18 cellular contexts compared by ENCODE assay signal in the genomic region with DNA sequence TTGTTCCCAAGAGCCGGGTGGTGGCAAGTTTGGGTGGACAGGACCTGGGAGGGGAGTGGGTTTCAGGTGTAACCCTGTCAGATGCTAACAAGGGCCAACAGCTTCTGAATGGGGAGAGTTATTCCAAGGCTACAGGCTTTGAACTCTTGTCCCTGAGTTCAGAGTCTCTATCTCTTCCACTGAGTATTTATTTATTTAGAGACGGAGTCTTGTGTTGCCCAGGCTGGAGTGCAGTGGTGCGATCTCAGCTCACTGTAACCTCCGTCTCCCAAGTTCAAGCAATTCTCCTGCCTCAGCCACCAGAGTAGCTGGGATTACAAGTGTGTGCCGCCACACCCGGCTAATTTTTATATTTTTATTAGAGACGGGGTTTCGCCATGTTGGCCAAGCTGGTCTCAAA. TPM values are rescaled to one million over a fixed set of nuclear protein-coding genes. Genes with fewer than 3 reads are reported as not detected.
A peak's percentile ranks its signal among the peaks of the same experiment; 100 is the strongest.
DNase-seq lines count a peak whose midpoint lies in the region; ATAC-seq and TF ChIP-seq lines count a peak whose summit lies in the region.
"Had no signal": no experiment of that assay in that cellular context is flagged by ENCODE, and none has a peak within 500 bp of the region (broad histone marks: within the 10 kb centered on the region; RNA-seq: fewer than 3 reads in every experiment).

No MANE protein-coding gene starts in this region.

- intact Hi-C loops in right lobe of liver (cut with DNase I), result no loop called here

- H3K4me3 Mint-ChIP-seq in activated naive CD4-positive, alpha-beta T cell treated with anti-CD3 and anti-CD28 coated beads, Interleukin-2, amount 50 U/mL, for 24 hours, result no peak overlapping the region
- H3K4me3 Mint-ChIP-seq in activated naive CD4-positive, alpha-beta T cell treated with anti-CD3 and anti-CD28 coated beads, Interleukin-2, amount 10 ng/mL, durations not matched to agents 7 days and 5 days, result no peak overlapping the region
- peak overlapping the region in 4 of 5 experiments; percentile 5 to 49 (median 20) for H3K4me3 Mint-ChIP-seq in brain
- H3K4me3 Mint-ChIP-seq in stimulated activated effector memory CD8-positive, alpha-beta T cell treated with anti-CD3 and anti-CD28 coated beads, Interleukin-12 subunit alpha, Interleukin-12 subunit beta, amount 100 ng/mL, for 72 hours, result no peak overlapping the region
- H3K4me3 Mint-ChIP-seq: CD14-positive monocyte, H9 had no signal

- H3K36me3 ChIP-seq in right lobe of liver, result peaks cover 0 to 9% (median under 1%) of the 10 kb centered on the region in 4 donors

- no peaks in the 10 kb centered on the region for H3K27me3 ChIP-seq in right lobe of liver
- H3K27me3 ChIP-seq: Peyer's patch had no signal

- peak overlapping the region; percentile 55 for H3K27ac Mint-ChIP-seq in activated naive CD4-positive, alpha-beta T cell treated with anti-CD3 and anti-CD28 coated beads, Interleukin-2, amount 50 U/mL, for 24 hours
- no peak overlapping the region for H3K27ac Mint-ChIP-seq in activated naive CD4-positive, alpha-beta T cell treated with anti-CD3 and anti-CD28 coated beads, Interleukin-2, amount 10 ng/mL, durations not matched to agents 7 days and 5 days
- peak overlapping the region in 3 of 5 experiments; percentile 51 to 86 (median 69) for H3K27ac Mint-ChIP-seq in brain
- H3K27ac Mint-ChIP-seq in stimulated activated effector memory CD8-positive, alpha-beta T cell treated with anti-CD3 and anti-CD28 coated beads, Interleukin-12 subunit alpha, Interleukin-12 subunit beta, amount 100 ng/mL, for 72 hours, result peak overlapping the region; percentile 56
- H3K27ac Mint-ChIP-seq: H9 had no signal

- CTCF ChIA-PET in activated naive CD4-positive, alpha-beta T cell treated with anti-CD3 and anti-CD28 coated beads, Interleukin-2, amount 10 ng/mL, durations not matched to agents 7 days and 5 days (lab: Charles Lee), result interaction anchor here (1.9 to 4.2 kb wide), 3 partner anchors 14 to 187 kb away, joined by 10 to 31 read pairs (median 11); no protein-coding TSS in a partner anchor

- H3K9me3 Mint-ChIP-seq in activated naive CD4-positive, alpha-beta T cell treated with anti-CD3 and anti-CD28 coated beads, Interleukin-2, amount 50 U/mL, for 24 hours, result no peaks in the 10 kb centered on the region
- H3K9me3 Mint-ChIP-seq in activated naive CD4-positive, alpha-beta T cell treated with anti-CD3 and anti-CD28 coated beads, Interleukin-2, amount 10 ng/mL, durations not matched to agents 7 days and 5 days, result no peaks in the 10 kb centered on the region
- no peaks in the 10 kb centered on the region for H3K9me3 Mint-ChIP-seq in brain
- no peaks in the 10 kb centered on the region for H3K9me3 Mint-ChIP-seq in stimulated activated effector memory CD8-positive, alpha-beta T cell treated with anti-CD3 and anti-CD28 coated beads, Interleukin-12 subunit alpha, Interleukin-12 subunit beta, amount 100 ng/mL, for 72 hours
- H3K9me3 Mint-ChIP-seq: H9 had no signal

- WGBS in right lobe of liver (ENCODE audit: insufficient coverage, low coverage, low lambda C conversion rate, missing lambda C conversion rate), result 27% methylated on average over 7 of the region's 8 CpGs

- DNase-seq in activated naive CD4-positive, alpha-beta T cell treated with anti-CD3 and anti-CD28 coated beads, Interleukin-2, amount 10 ng/mL, durations not matched to agents 7 days and 5 days, result no peak
- no peak for DNase-seq in right lobe of liver
- no peak for DNase-seq in stimulated activated effector memory CD8-positive, alpha-beta T cell treated with anti-CD3 and anti-CD28 coated beads, Interleukin-12 subunit alpha, Interleukin-12 subunit beta, amount 100 ng/mL, for 72 hours (ENCODE audit: low spot score in 2 of 2)
- DNase-seq in superior temporal gyrus (ENCODE audit: extremely low spot score), result no peak
- DNase-seq in effector CD4-positive, alpha-beta T cell, result no peak
- DNase-seq: 8988T; DMS 273 treated with DMSO at 0.1 percent for 48 hours; H9; KBM-7; NCI-H1105; NCI-H2081; NK-92 treated with Interleukin-12 subunit alpha and Interleukin-12 subunit beta, amount 100 ng/mL, for 24 hours; Peyer's patch had no signal

- H3K4me3 ChIP-seq in right lobe of liver, result no peak overlapping the region
- H3K4me3 ChIP-seq: Peyer's patch had no signal

- no peak for TF ChIP-seq CTCF in brain (conservative IDR thresholded peaks at IDR 0.05)
- no peak for TF ChIP-seq CTCF in right lobe of liver (IDR thresholded peaks at IDR 0.05)

- no peaks in the 10 kb centered on the region for H3K9me3 ChIP-seq in right lobe of liver
- H3K9me3 ChIP-seq: Peyer's patch had no signal

- ATAC-seq in right lobe of liver, result peak in 2 of 4 donors; percentile 1 to 2
- no peak for ATAC-seq in stimulated activated effector memory CD8-positive, alpha-beta T cell treated with anti-CD3 and anti-CD28 coated beads, Interleukin-12 subunit alpha, Interleukin-12 subunit beta, amount 100 ng/mL, for 72 hours
- no peak for ATAC-seq in HG02763 (IDR thresholded peaks at IDR 0.05; ENCODE audit: unreplicated experiment)
- ATAC-seq: Right ventricle myocardium inferior had no signal

- H3K27me3 Mint-ChIP-seq in activated naive CD4-positive, alpha-beta T cell treated with anti-CD3 and anti-CD28 coated beads, Interleukin-2, amount 50 U/mL, for 24 hours, result no peaks in the 10 kb centered on the region
- H3K27me3 Mint-ChIP-seq in activated naive CD4-positive, alpha-beta T cell treated with anti-CD3 and anti-CD28 coated beads, Interleukin-2, amount 10 ng/mL, durations not matched to agents 7 days and 5 days, result no peaks in the 10 kb centered on the region
- H3K27me3 Mint-ChIP-seq in brain, result peaks cover 3% of the 10 kb centered on the region

- peak overlapping the region in 2 of 3 donors; percentile 18 to 96 for H3K27ac ChIP-seq in right lobe of liver
- H3K27ac ChIP-seq: Peyer's patch had no signal

- H3K4me1 ChIP-seq in right lobe of liver, result peaks cover 0 to 75% (median 28%) of the 10 kb centered on the region in 4 donors

- H3K36me3 Mint-ChIP-seq in activated naive CD4-positive, alpha-beta T cell treated with anti-CD3 and anti-CD28 coated beads, Interleukin-2, amount 50 U/mL, for 24 hours, result peaks cover 5% of the 10 kb centered on the region
- H3K36me3 Mint-ChIP-seq in activated naive CD4-positive, alpha-beta T cell treated with anti-CD3 and anti-CD28 coated beads, Interleukin-2, amount 10 ng/mL, durations not matched to agents 7 days and 5 days, result peaks cover 20% of the 10 kb centered on the region
- peaks cover 11% of the 10 kb centered on the region for H3K36me3 Mint-ChIP-seq in brain
- peaks cover 34% of the 10 kb centered on the region for H3K36me3 Mint-ChIP-seq in stimulated activated effector memory CD8-positive, alpha-beta T cell treated with anti-CD3 and anti-CD28 coated beads, Interleukin-12 subunit alpha, Interleukin-12 subunit beta, amount 100 ng/mL, for 72 hours

- no peak for TF ChIP-seq POLR2A in right lobe of liver (IDR thresholded peaks at IDR 0.05)

- peaks cover 33% of the 10 kb centered on the region for H3K4me1 Mint-ChIP-seq in activated naive CD4-positive, alpha-beta T cell treated with anti-CD3 and anti-CD28 coated beads, Interleukin-2, amount 50 U/mL, for 24 hours
- peaks cover 50% of the 10 kb centered on the region for H3K4me1 Mint-ChIP-seq in activated naive CD4-positive, alpha-beta T cell treated with anti-CD3 and anti-CD28 coated beads, Interleukin-2, amount 10 ng/mL, durations not matched to agents 7 days and 5 days
- H3K4me1 Mint-ChIP-seq in brain, result peaks cover 36% of the 10 kb centered on the region
- peaks cover 42% of the 10 kb centered on the region for H3K4me1 Mint-ChIP-seq in stimulated activated effector memory CD8-positive, alpha-beta T cell treated with anti-CD3 and anti-CD28 coated beads, Interleukin-12 subunit alpha, Interleukin-12 subunit beta, amount 100 ng/mL, for 72 hours

RNA-seq across cellular contexts. Expression of a gene that starts 2.6 kb away (rescaled TPM):
- 23.0 TPM for polyA plus RNA-seq in brain (ENCODE audit: insufficient read depth, low read depth, low replicate concordance)
- total RNA-seq in right lobe of liver, result 1 to 10 TPM; 3.7 to 7.4 (median 6.9) TPM

RNA-seq across cellular contexts. Expression of a gene that starts 6.1 kb away (rescaled TPM):
- polyA plus RNA-seq in brain (ENCODE audit: insufficient read depth, low read depth, low replicate concordance), result 6.4 TPM
- 10 to 100 TPM; 27.7 to 56.6 (median 31.6) TPM for total RNA-seq in right lobe of liver

RNA-seq across cellular contexts. Expression of a gene that starts 30.0 kb away (rescaled TPM):
- polyA plus RNA-seq in brain (ENCODE audit: insufficient read depth, low read depth, low replicate concordance), result 7.4 TPM
- total RNA-seq in right lobe of liver, result 100 to 1,000 TPM in 3 of 6 experiments, 10 to 100 TPM in 3; 54.6 to 219 (median 86.9) TPM

RNA-seq across cellular contexts. Expression of a gene that starts 31.6 kb away (rescaled TPM):
- polyA plus RNA-seq in brain (ENCODE audit: insufficient read depth, low read depth, low replicate concordance), result 24.3 TPM
- total RNA-seq in right lobe of liver, result 1 to 10 TPM; 2.8 to 8.0 (median 3.4) TPM

RNA-seq across cellular contexts. Expression of a gene that starts 55.4 kb away (rescaled TPM):
- 38.2 TPM for polyA plus RNA-seq in brain (ENCODE audit: insufficient read depth, low read depth, low replicate concordance)
- total RNA-seq in right lobe of liver, result 1 to 10 TPM in 4 of 6 experiments, under 1 TPM in 2; 0.61 to 4.5 (median 2.6) TPM
- polyA plus RNA-seq: CD14-positive monocyte had no signal

Comparison
In these comparisons a context has a peak if more than half of its experiments do, and no peak if none do; other contexts are left out.
1. H3K4me3 Mint-ChIP-seq: peak in brain (4 of 5); none in activated naive CD4-positive, alpha-beta T cell treated with anti-CD3 and anti-CD28 coated beads, Interleukin-2, amount 50 U/mL, for 24 hours (single experiment), activated naive CD4-positive, alpha-beta T cell treated with anti-CD3 and anti-CD28 coated beads, Interleukin-2, amount 10 ng/mL, durations not matched to agents 7 days and 5 days (single experiment) and stimulated activated effector memory CD8-positive, alpha-beta T cell treated with anti-CD3 and anti-CD28 coated beads, Interleukin-12 subunit alpha, Interleukin-12 subunit beta, amount 100 ng/mL, for 72 hours (single experiment).